ENCODE assay signal across 1 cellular context in the genomic region with DNA sequence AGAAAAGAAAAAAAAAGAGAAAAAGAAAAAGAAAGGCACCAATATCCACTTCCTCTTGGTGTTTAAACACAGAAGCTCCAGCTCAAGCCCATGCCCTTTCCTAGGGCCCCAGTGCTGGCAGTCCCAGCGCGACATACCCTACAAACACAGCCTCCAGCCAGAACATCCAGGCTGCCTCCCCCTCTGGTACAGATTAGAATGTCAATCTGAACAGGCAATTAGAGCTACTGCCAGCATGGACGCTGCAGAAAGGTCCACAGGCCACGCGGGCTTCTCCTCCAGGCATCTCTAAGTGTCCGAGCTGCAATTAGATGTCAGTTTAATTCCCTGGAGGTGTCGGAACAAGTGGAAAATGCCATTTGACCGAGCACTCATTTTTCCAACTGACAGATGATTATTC.
TF ChIP-seq lines count a peak whose summit lies in the region.

No MANE protein-coding gene starts in this region.

TF ChIP-seq in GM23338, 12 proteins besides CTCF, POLR2A, EP300 and RAD21 (continued from another document):
- TF ChIP-seq, protein P1, sequence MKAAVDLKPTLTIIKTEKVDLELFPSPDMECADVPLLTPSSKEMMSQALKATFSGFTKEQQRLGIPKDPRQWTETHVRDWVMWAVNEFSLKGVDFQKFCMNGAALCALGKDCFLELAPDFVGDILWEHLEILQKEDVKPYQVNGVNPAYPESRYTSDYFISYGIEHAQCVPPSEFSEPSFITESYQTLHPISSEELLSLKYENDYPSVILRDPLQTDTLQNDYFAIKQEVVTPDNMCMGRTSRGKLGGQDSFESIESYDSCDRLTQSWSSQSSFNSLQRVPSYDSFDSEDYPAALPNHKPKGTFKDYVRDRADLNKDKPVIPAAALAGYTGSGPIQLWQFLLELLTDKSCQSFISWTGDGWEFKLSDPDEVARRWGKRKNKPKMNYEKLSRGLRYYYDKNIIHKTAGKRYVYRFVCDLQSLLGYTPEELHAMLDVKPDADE (IDR thresholded peaks at IDR 0.05): no peak
- no peak for TF ChIP-seq EZH2 (IDR thresholded peaks at IDR 0.05; ENCODE audit: low read depth, unreplicated experiment)
- no peak for TF ChIP-seq ZNF331 (CRISPR knock-in tag; IDR thresholded peaks at IDR 0.05; ENCODE audit: low read depth)
- no peak for TF ChIP-seq ZNF114 (CRISPR knock-in tag; IDR thresholded peaks at IDR 0.05)
- TF ChIP-seq STAT1 (IDR thresholded peaks at IDR 0.05; ENCODE audit: unreplicated experiment): no peak
- no peak for TF ChIP-seq POLR2AphosphoS5 (IDR thresholded peaks at IDR 0.05; ENCODE audit: low read depth)
- TF ChIP-seq JUNB (IDR thresholded peaks at IDR 0.05; ENCODE audit: unreplicated experiment): no peak
- TF ChIP-seq, protein P2, sequence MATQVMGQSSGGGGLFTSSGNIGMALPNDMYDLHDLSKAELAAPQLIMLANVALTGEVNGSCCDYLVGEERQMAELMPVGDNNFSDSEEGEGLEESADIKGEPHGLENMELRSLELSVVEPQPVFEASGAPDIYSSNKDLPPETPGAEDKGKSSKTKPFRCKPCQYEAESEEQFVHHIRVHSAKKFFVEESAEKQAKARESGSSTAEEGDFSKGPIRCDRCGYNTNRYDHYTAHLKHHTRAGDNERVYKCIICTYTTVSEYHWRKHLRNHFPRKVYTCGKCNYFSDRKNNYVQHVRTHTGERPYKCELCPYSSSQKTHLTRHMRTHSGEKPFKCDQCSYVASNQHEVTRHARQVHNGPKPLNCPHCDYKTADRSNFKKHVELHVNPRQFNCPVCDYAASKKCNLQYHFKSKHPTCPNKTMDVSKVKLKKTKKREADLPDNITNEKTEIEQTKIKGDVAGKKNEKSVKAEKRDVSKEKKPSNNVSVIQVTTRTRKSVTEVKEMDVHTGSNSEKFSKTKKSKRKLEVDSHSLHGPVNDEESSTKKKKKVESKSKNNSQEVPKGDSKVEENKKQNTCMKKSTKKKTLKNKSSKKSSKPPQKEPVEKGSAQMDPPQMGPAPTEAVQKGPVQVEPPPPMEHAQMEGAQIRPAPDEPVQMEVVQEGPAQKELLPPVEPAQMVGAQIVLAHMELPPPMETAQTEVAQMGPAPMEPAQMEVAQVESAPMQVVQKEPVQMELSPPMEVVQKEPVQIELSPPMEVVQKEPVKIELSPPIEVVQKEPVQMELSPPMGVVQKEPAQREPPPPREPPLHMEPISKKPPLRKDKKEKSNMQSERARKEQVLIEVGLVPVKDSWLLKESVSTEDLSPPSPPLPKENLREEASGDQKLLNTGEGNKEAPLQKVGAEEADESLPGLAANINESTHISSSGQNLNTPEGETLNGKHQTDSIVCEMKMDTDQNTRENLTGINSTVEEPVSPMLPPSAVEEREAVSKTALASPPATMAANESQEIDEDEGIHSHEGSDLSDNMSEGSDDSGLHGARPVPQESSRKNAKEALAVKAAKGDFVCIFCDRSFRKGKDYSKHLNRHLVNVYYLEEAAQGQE (IDR thresholded peaks at IDR 0.05; ENCODE audit: unreplicated experiment): no peak
